8 cellular contexts compared by ENCODE assay signal in genomic region chr21:33325222-33326067, GRCh38. TPM values are rescaled to one million over a fixed set of nuclear protein-coding genes. Genes with fewer than 3 reads are reported as not detected.
A peak's percentile ranks its signal among the peaks of the same experiment; 100 is the strongest.
DNase-seq lines count a peak whose midpoint lies in the region; ATAC-seq, FAIRE-seq and TF ChIP-seq lines count a peak whose summit lies in the region.

No MANE protein-coding gene starts in this region.

- TF ChIP-seq RAD21 in HepG2 (CRISPR knock-in tag; IDR thresholded peaks at IDR 0.05) = no peak

- DNase-seq in NCI-H2196 (lab: John Stamatoyannopoulos, UW; ENCODE audit: unreplicated experiment) (peak; percentile 50), NCI-H2196 treated with DMSO at 0.1 percent for 48 hours (lab: John Stamatoyannopoulos, UW; ENCODE audit: unreplicated experiment) (no peak), NCI-H146 treated with DMSO at 0.1 percent for 48 hours (lab: John Stamatoyannopoulos, UW; ENCODE audit: unreplicated experiment) (peak; percentile 37), colonic mucosa (peak; percentile 82), HepG2 (ENCODE audit: low spot score) (peak; percentile 35)
- DNase-seq in activated CD4-positive, CD25-positive, alpha-beta regulatory T cell treated with anti-CD3 and anti-CD28 coated beads, Interleukin-2, amount 50 U/mL, for 16 hours (ENCODE audit: low read depth, low spot score) = peak; percentile 50
- DNase-seq in stimulated activated CD4-positive, alpha-beta T cell treated with anti-CD3 and anti-CD28 coated beads, Interleukin-4, amount 100 ng/mL, for 1 hour = peak; percentile 72

- in situ Hi-C loops in HepG2 (cut with HindIII; ENCODE audit: extremely low pct_ligation_motif_present, low pct_unique_long_range_greater_than_20kb) = no loop called here

- WGBS in HepG2 (ENCODE audit: low lambda C conversion rate) = 1% methylated on average over 19 of the region's 28 CpGs

- TF ChIP-seq CTCF in colonic mucosa (IDR thresholded peaks at IDR 0.05) (no peak), HepG2 (CRISPR knock-in tag; IDR thresholded peaks at IDR 0.05) (no peak)

- peak overlapping the region; percentile 100 for H3K27ac ChIP-seq in colonic mucosa
- peak overlapping the region; percentile 89 for H3K27ac ChIP-seq in HepG2 (ENCODE audit: extremely low read length, insufficient read depth, low read length)

- intact Hi-C loops in colonic mucosa (cut with DNase I) = no loop called here
- intact Hi-C loops in HepG2 (cut with micrococcal nuclease; ENCODE audit: unreplicated experiment) = loop anchor here (2.0 kb wide), 1 partner anchor 127 kb away; no protein-coding TSS in a partner anchor

- H2AFZ ChIP-seq in HepG2 (ENCODE audit: low read length) = no peak overlapping the region

- no peaks in the 10 kb centered on the region for H4K20me1 ChIP-seq in HepG2 (ENCODE audit: insufficient read depth, low read length)

- no peak; a peak in 2 of 4 replicates for TF ChIP-seq POLR2A in HepG2 (IDR thresholded peaks at IDR 0.05; ENCODE audit: insufficient read depth in 1 of 2, low read depth in 2 of 2, low read length in 2 of 2)

- no peak for FAIRE-seq in HepG2 (lab: Jason Lieb, UNC)

- POLR2A ChIA-PET in HepG2 (lab: Yijun Ruan, JAX) = interaction anchor here (0.7 to 2.0 kb wide), 23 partner anchors 12 to 597 kb away, joined by 3 to 21 read pairs (median 6); partner anchors contain the start of genes DONSON, IL10RB, SYNJ1 and TMEM50B

- TF ChIP-seq EP300 in HepG2 (IDR thresholded peaks at IDR 0.05; ENCODE audit: low read depth in 2 of 2, low read length in 2 of 2) (no peak), HepG2 (CRISPR knock-in tag; IDR thresholded peaks at IDR 0.05; ENCODE audit: borderline replicate concordance) (no peak)

- TSS peak; percentile 63 for BruUV-seq in HepG2 (replicated peaks; lab: Mats Ljungman, UMichigan)

- H3K9me3 ChIP-seq in colonic mucosa = no peaks in the 10 kb centered on the region
- no peaks in the 10 kb centered on the region for H3K9me3 ChIP-seq in HepG2 (ENCODE audit: low read length)

- H3K36me3 ChIP-seq in colonic mucosa = no peaks in the 10 kb centered on the region
- H3K36me3 ChIP-seq in HepG2 (replicated peaks in 1 of 2; ENCODE audit: control insufficient read depth in 1 of 2, insufficient read depth in 2 of 2, low read length in 2 of 2) = peaks cover 0 to 2% of the 10 kb centered on the region in 2 experiments; a peak in 1 of 5 replicates

- peaks cover 8% of the 10 kb centered on the region for H3K4me1 ChIP-seq in colonic mucosa
- peaks cover 27% of the 10 kb centered on the region for H3K4me1 ChIP-seq in HepG2 (ENCODE audit: insufficient read depth, low read length)

- H3K4me2 ChIP-seq in HepG2 (ENCODE audit: low read depth, low read length) = peak overlapping the region; percentile 74

- H3K79me2 ChIP-seq in HepG2 (ENCODE audit: insufficient read depth, low read length) = peaks cover 37% of the 10 kb centered on the region

- H3K27me3 ChIP-seq in colonic mucosa = no peaks in the 10 kb centered on the region
- no peaks in the 10 kb centered on the region for H3K27me3 ChIP-seq in HepG2 (ENCODE audit: control insufficient read depth in 1 of 2, insufficient read depth in 2 of 2, low read length in 2 of 2)

- H3K9ac ChIP-seq in colonic mucosa (ENCODE audit: low read depth in 2 of 2, low read length in 2 of 2) (peak overlapping the region; percentile 94 to 100), HepG2 (ENCODE audit: insufficient read depth, low read depth, low read length) (peak overlapping the region; percentile 77)

- CTCF ChIA-PET in HepG2 (lab: Yijun Ruan, JAX; ENCODE audit: low intra/inter-chr PET ratio, low total read pairs) = no interaction called here

- peak; percentile 33 for ATAC-seq in HG02798 (IDR thresholded peaks at IDR 0.05; ENCODE audit: poor library complexity, unreplicated experiment)
- peak; percentile 53 for ATAC-seq in HepG2

- H3K4me3 ChIP-seq in colonic mucosa (peak overlapping the region; percentile 90), HepG2 (replicated peaks in 1 of 3; ENCODE audit: insufficient read depth in 1 of 3, low read depth in 2 of 3, low read length in 3 of 3) (peak overlapping the region; percentile 60 to 89 (median 86))

TF ChIP-seq in HepG2, 621 proteins besides CTCF, POLR2A, EP300 and RAD21 (continues in another document):
- 0 out of 2 replicates have a peak, but pooled peaks have one; percentile 54 for TF ChIP-seq WIZ (CRISPR knock-in tag; IDR thresholded peaks at IDR 0.05)
- TF ChIP-seq MAFK (conservative IDR thresholded peaks at IDR 0.05 in 1 of 2, IDR thresholded peaks at IDR 0.05 in 1 of 2; ENCODE audit: low read length in 2 of 2) = no peak
- TF ChIP-seq NFKB2 (CRISPR knock-in tag; IDR thresholded peaks at IDR 0.05; ENCODE audit: borderline replicate concordance) = 0 out of 2 replicates have a peak, but pooled peaks have one; percentile 10
- no peak for TF ChIP-seq CEBPZ (IDR thresholded peaks at IDR 0.05; ENCODE audit: low read length)

RNA-seq across cellular contexts. Expression of gene IFNAR1, which starts 0.7 kb away (rescaled TPM):
- total RNA-seq in colonic mucosa = 10 to 100 TPM; 32.3 to 62.2 TPM
- 9.3 and 11.2 TPM in 2 replicates for total RNA-seq in HepG2 (2016; rRNA removed; fragmentation: Illumina TruSeq; extraction: Trizol)
- total RNA-seq in HepG2 (2016; cell fraction: cytosol; rRNA removed; fragmentation: Illumina TruSeq; extraction: Trizol; ENCODE audit: low read depth) = 1.5 and 1.9 TPM in 2 replicates
- total RNA-seq in HepG2 (2016; cell fraction: insoluble cytoplasmic fraction; rRNA removed; fragmentation: Illumina TruSeq; extraction: Trizol) = 9.5 and 10.0 TPM in 2 replicates
- total RNA-seq in HepG2 (2016; cell fraction: membrane; rRNA removed; fragmentation: Illumina TruSeq; extraction: Trizol) = 7.9 and 9.1 TPM in 2 replicates
- total RNA-seq in HepG2 (2016; cell fraction: nucleus; rRNA removed; fragmentation: Illumina TruSeq; extraction: Trizol) = 13.0 and 14.3 TPM in 2 replicates
- polyA plus RNA-seq in HepG2 (2011; rRNA removed) = 6.7 and 6.9 TPM in 2 replicates
- 4.7 and 8.7 TPM in 2 replicates for polyA plus RNA-seq in HepG2 (2011; cell fraction: cytosol; rRNA removed)
- polyA plus RNA-seq in HepG2 (2011; cell fraction: nucleus; rRNA removed) = 2.7 and 2.9 TPM in 2 replicates
- 17.0 and 23.0 TPM in 2 replicates for polyA plus RNA-seq in HepG2 (2012)
- 7.3 and 7.9 TPM in 2 replicates for polyA plus RNA-seq in HepG2 (2016; cell fraction: cytosol; fragmentation: Illumina TruSeq; extraction: Trizol; ENCODE audit: low read depth)
- polyA plus RNA-seq in HepG2 (2016; cell fraction: insoluble cytoplasmic fraction; fragmentation: Illumina TruSeq; extraction: Trizol; ENCODE audit: low read depth) = 12.1 and 14.2 TPM in 2 replicates
- 9.1 and 10.7 TPM in 2 replicates for polyA plus RNA-seq in HepG2 (2016; cell fraction: membrane; fragmentation: Illumina TruSeq; extraction: Trizol; ENCODE audit: low read depth)
- 14.6 and 15.2 TPM in 2 replicates for polyA plus RNA-seq in HepG2 (2016; cell fraction: nucleus; fragmentation: Illumina TruSeq; extraction: Trizol; ENCODE audit: insufficient read depth, low read depth)
- 15.8 and 22.3 TPM in 2 replicates for polyA minus RNA-seq in HepG2 (2011; rRNA and poly(A)+ RNA removed; ENCODE audit: low replicate concordance)
- polyA minus RNA-seq in HepG2 (2011; cell fraction: cytosol; rRNA and poly(A)+ RNA removed) = 14.0 and 18.3 TPM in 2 replicates
- 17.0 and 22.1 TPM in 2 replicates for polyA minus RNA-seq in HepG2 (2011; cell fraction: nucleus; rRNA and poly(A)+ RNA removed)

RNA-seq across cellular contexts. Expression of gene IL10RB, which starts 59.3 kb away (rescaled TPM):
- total RNA-seq in colonic mucosa = 10 to 100 TPM; 48.0 to 86.3 TPM
- total RNA-seq in HepG2 (2016; rRNA removed; fragmentation: Illumina TruSeq; extraction: Trizol) = 10.7 and 17.4 TPM in 2 replicates
- total RNA-seq in HepG2 (2016; cell fraction: cytosol; rRNA removed; fragmentation: Illumina TruSeq; extraction: Trizol; ENCODE audit: low read depth) = 6.5 and 7.9 TPM in 2 replicates
- total RNA-seq in HepG2 (2016; cell fraction: insoluble cytoplasmic fraction; rRNA removed; fragmentation: Illumina TruSeq; extraction: Trizol) = 11.7 and 17.3 TPM in 2 replicates
- 13.3 and 14.5 TPM in 2 replicates for total RNA-seq in HepG2 (2016; cell fraction: membrane; rRNA removed; fragmentation: Illumina TruSeq; extraction: Trizol)
- 13.1 and 13.5 TPM in 2 replicates for total RNA-seq in HepG2 (2016; cell fraction: nucleus; rRNA removed; fragmentation: Illumina TruSeq; extraction: Trizol)
- polyA plus RNA-seq in HepG2 (2011; rRNA removed) = 18.2 and 19.1 TPM in 2 replicates
- 15.4 and 21.8 TPM in 2 replicates for polyA plus RNA-seq in HepG2 (2011; cell fraction: cytosol; rRNA removed)
- polyA plus RNA-seq in HepG2 (2011; cell fraction: nucleus; rRNA removed) = 5.0 and 8.8 TPM in 2 replicates
- polyA plus RNA-seq in HepG2 (2012) = 10.7 and 14.3 TPM in 2 replicates
- polyA plus RNA-seq in HepG2 (2016; cell fraction: cytosol; fragmentation: Illumina TruSeq; extraction: Trizol; ENCODE audit: low read depth) = 7.2 and 7.5 TPM in 2 replicates
- 9.4 and 9.8 TPM in 2 replicates for polyA plus RNA-seq in HepG2 (2016; cell fraction: insoluble cytoplasmic fraction; fragmentation: Illumina TruSeq; extraction: Trizol; ENCODE audit: low read depth)
- 10.5 and 10.9 TPM in 2 replicates for polyA plus RNA-seq in HepG2 (2016; cell fraction: membrane; fragmentation: Illumina TruSeq; extraction: Trizol; ENCODE audit: low read depth)
- polyA plus RNA-seq in HepG2 (2016; cell fraction: nucleus; fragmentation: Illumina TruSeq; extraction: Trizol; ENCODE audit: insufficient read depth, low read depth) = 18.7 and 19.3 TPM in 2 replicates
- 31.7 and 32.4 TPM in 2 replicates for polyA minus RNA-seq in HepG2 (2011; rRNA and poly(A)+ RNA removed; ENCODE audit: low replicate concordance)
- 11.4 and 11.6 TPM in 2 replicates for polyA minus RNA-seq in HepG2 (2011; cell fraction: cytosol; rRNA and poly(A)+ RNA removed)
- polyA minus RNA-seq in HepG2 (2011; cell fraction: nucleus; rRNA and poly(A)+ RNA removed) = 9.3 and 10.9 TPM in 2 replicates
